ENCODE assay signal across 16 cellular contexts in genomic region chr10:62131724-62132123, GRCh38.
"Had no signal": no experiment of that assay in that cellular context is flagged by ENCODE, and none has a peak within 500 bp of the region (broad histone marks: within the 10 kb centered on the region; RNA-seq: fewer than 3 reads in every experiment).

No MANE protein-coding gene starts in this region.

- H3K27ac ChIP-seq: colonic mucosa, sigmoid colon, transverse colon had no signal

- H3K9me3 ChIP-seq: colonic mucosa had no signal

- H3K36me3 ChIP-seq: colonic mucosa, sigmoid colon, transverse colon had no signal

- DNase-seq: activated CD4-positive, alpha-beta T cell treated with anti-CD3 and anti-CD28 coated beads for 36 hours; activated CD4-positive, alpha-beta T cell treated with anti-CD3 and anti-CD28 coated beads, Interleukin-2, amount 50 U/mL, for 48 hours; activated naive CD4-positive, alpha-beta T cell treated with Interleukin-2 at 50 U/mL for 16 hours; activated naive CD8-positive, alpha-beta T cell treated with anti-CD3 and anti-CD28 coated beads for 36 hours; activated T-cell treated with anti-CD3 and anti-CD28 coated beads, Interleukin-2, amount 50 U/mL, for 48 hours; colonic mucosa; foreskin melanocyte; glutamatergic neuron; naive B cell; nucleus accumbens; sigmoid colon; stimulated activated CD4-positive, alpha-beta T cell treated with anti-CD3 and anti-CD28 coated beads, Interleukin-2, amount 100 ng/mL, for 48 hours; stimulated activated CD8-positive, alpha-beta memory T cell treated with anti-CD3 and anti-CD28 coated beads, Interleukin-4, amount 100 ng/mL, for 48 hours; stimulated activated naive B cell treated with anti-CD40 and anti-IgM and Interleukin-4, amounts not matched to agents 10 μg/mL and 1 μg/mL and 100 μg/mL, for 72 hours; T-helper 9 cell; transverse colon had no signal

- ATAC-seq: activated CD4-positive, alpha-beta T cell treated with anti-CD3 and anti-CD28 coated beads for 36 hours; stimulated activated naive B cell treated with anti-CD40 and anti-IgM and Interleukin-4, amounts not matched to agents 10 μg/mL and 1 μg/mL and 100 μg/mL, for 72 hours had no signal

- H3K4me1 ChIP-seq: colonic mucosa, sigmoid colon, transverse colon had no signal

- H3K27me3 ChIP-seq: colonic mucosa, sigmoid colon, transverse colon had no signal

- H3K4me3 ChIP-seq: colonic mucosa, sigmoid colon, transverse colon had no signal
